ENCODE assay signal across 20 cellular contexts in the genomic region with DNA sequence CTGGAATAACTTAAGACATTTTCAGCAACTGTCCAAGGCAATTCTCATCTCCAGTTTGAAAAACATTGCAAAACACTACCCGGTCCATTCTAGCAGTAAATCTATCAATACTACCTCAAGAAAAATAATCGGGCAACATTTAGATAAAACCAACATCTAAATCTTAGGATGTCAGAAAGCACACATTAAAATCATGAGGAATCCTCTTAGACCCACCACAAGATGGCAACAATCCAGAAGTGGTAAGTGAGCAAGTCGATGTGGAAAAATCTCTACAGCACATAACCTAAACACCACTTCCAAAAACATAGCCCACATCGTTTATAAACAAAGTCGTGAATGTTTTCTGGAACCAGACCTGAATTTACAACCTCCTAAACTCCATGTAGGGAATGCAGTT. TPM values are rescaled to one million over a fixed set of nuclear protein-coding genes. Genes with fewer than 3 reads are reported as not detected.
DNase-seq lines count a peak whose midpoint lies in the region; FAIRE-seq and TF ChIP-seq lines count a peak whose summit lies in the region.
"Had no signal": no experiment of that assay in that cellular context is flagged by ENCODE, and none has a peak within 500 bp of the region (broad histone marks: within the 10 kb centered on the region; RNA-seq: fewer than 3 reads in every experiment).

No MANE protein-coding gene starts in this region.

- POLR2A ChIA-PET in MCF 10A (lab: Yijun Ruan, JAX) = no interaction called here
- POLR2A ChIA-PET in H1 (lab: Charles Lee; ENCODE audit: partially characterized antibody) = interaction anchor here (0.6 kb wide), 1 partner anchor 69 kb away, joined by 3 read pairs; no protein-coding TSS in a partner anchor

- no peaks in the 10 kb centered on the region for H3K36me3 Mint-ChIP-seq in MCF 10A (ENCODE audit: insufficient read depth, unreplicated experiment)
- H3K36me3 Mint-ChIP-seq: natural killer cell had no signal

- H3K9ac ChIP-seq in mammary epithelial cell (ENCODE audit: insufficient read depth, low read length) = no peak overlapping the region
- no peak overlapping the region for H3K9ac ChIP-seq in OCI-LY3 (ENCODE audit: low read length)
- no peak overlapping the region for H3K9ac ChIP-seq in H1 (replicated peaks in 1 of 4; ENCODE audit: extremely low read depth in 1 of 4, low read depth in 3 of 4, low read length in 3 of 4)

- H3K4me2 ChIP-seq in mammary epithelial cell (ENCODE audit: insufficient read depth, low read depth, low read length) (no peak overlapping the region), OCI-LY3 (ENCODE audit: low read length) (peak overlapping the region; percentile 51), H1 (ENCODE audit: insufficient read depth in 1 of 2, low read depth in 2 of 2, low read length in 2 of 2) (no peak overlapping the region)

- dilution Hi-C loops in mammary epithelial cell (cut with HindIII; ENCODE audit: low sequenced_read_pairs) = no loop called here

- H3K56ac ChIP-seq in H1 (replicated peaks; ENCODE audit: insufficient read length, low read depth, low read length) = no peak overlapping the region

- WGBS in mammary epithelial cell (ENCODE audit: low coverage, missing lambda C conversion rate) = 57% methylated on average over 5 of the region's 5 CpGs
- WGBS in H1 (ENCODE audit: extremely low coverage in 1 of 2, insufficient coverage in 1 of 2, insufficient read length in 1 of 2, insufficient replicate concordance in 2 of 2, low coverage in 1 of 2, low lambda C conversion rate in 2 of 2, missing lambda C conversion rate in 1 of 2), 2 experiments = 88% methylated on average over 5 of the region's 5 CpGs; no CpG with 5 or more reads in 1 of the 2 experiments

- no peak overlapping the region for H3K23ac ChIP-seq in H1 (ENCODE audit: insufficient read length)

- H3K4me1 ChIP-seq in mammary epithelial cell (ENCODE audit: insufficient read depth, low read length) (no peaks in the 10 kb centered on the region), OCI-LY3 (ENCODE audit: low read length) (peaks cover 27% of the 10 kb centered on the region), H1 (replicated peaks in 1 of 4; ENCODE audit: control insufficient read depth in 3 of 4, insufficient read depth in 4 of 4, low read length in 3 of 4) (peaks cover 0 to 4% (median 2%) of the 10 kb centered on the region in 4 experiments; a peak in 3 of 7 replicates)

- H3K79me2 ChIP-seq in mammary epithelial cell (ENCODE audit: insufficient read depth, low read length) (no peaks in the 10 kb centered on the region), OCI-LY3 (ENCODE audit: low read length) (no peaks in the 10 kb centered on the region), H1 (ENCODE audit: control insufficient read depth in 1 of 2, insufficient read depth in 2 of 2, low read length in 2 of 2) (peaks cover 0 to 61% of the 10 kb centered on the region in 2 experiments; a peak in 2 of 4 replicates)

- FAIRE-seq in H1 (lab: Jason Lieb, UNC) = peak; percentile 65
- FAIRE-seq: HTR-8/SVneo, small intestine had no signal

- no peak overlapping the region for H2BK120ac ChIP-seq in H1 (replicated peaks; ENCODE audit: low read depth, low read length)

- no peak overlapping the region for H3K4ac ChIP-seq in H1 (replicated peaks; ENCODE audit: insufficient read length, low read depth, low read length)

- H4K20me1 ChIP-seq in mammary epithelial cell (ENCODE audit: insufficient read depth, low read length) (no peaks in the 10 kb centered on the region), OCI-LY3 (ENCODE audit: insufficient read depth, low read length) (no peaks in the 10 kb centered on the region), H1 (replicated peaks in 1 of 2; ENCODE audit: control insufficient read depth in 1 of 2, insufficient read depth in 2 of 2, low read length in 2 of 2) (no peaks in the 10 kb centered on the region)

- H3K18ac ChIP-seq in H1 (ENCODE audit: extremely low read depth, low read length) = no peak overlapping the region

- H3K23me2 ChIP-seq in H1 (ENCODE audit: low read depth, low read length) = peaks cover 3% of the 10 kb centered on the region

- no peak overlapping the region for H3K27ac Mint-ChIP-seq in MCF 10A (ENCODE audit: low read depth, unreplicated experiment)
- H3K27ac Mint-ChIP-seq: natural killer cell had no signal

- no peak overlapping the region for H3K4me3 Mint-ChIP-seq in MCF 10A (ENCODE audit: unreplicated experiment)
- H3K4me3 Mint-ChIP-seq: natural killer cell had no signal

- no peak overlapping the region for H3K14ac ChIP-seq in H1 (ENCODE audit: insufficient read length)

- H2AK5ac ChIP-seq in H1 (ENCODE audit: low read depth, low read length) = no peak overlapping the region

- no peak overlapping the region for H2BK12ac ChIP-seq in H1 (ENCODE audit: low read depth, low read length)

- H3K9me3 ChIP-seq in mammary epithelial cell (replicated peaks; ENCODE audit: insufficient read depth, low read length) (no peaks in the 10 kb centered on the region), OCI-LY3 (ENCODE audit: insufficient read depth, low read length) (no peaks in the 10 kb centered on the region), H1 (ENCODE audit: insufficient read depth in 2 of 2, low read depth in 1 of 2, low read length in 1 of 2) (no peaks in the 10 kb centered on the region)
- H3K9me3 ChIP-seq: tibial artery had no signal

- BruUV-seq in MCF 10A (replicated peaks; lab: Mats Ljungman, UMichigan) (no TSS peak), mammary epithelial cell (replicated peaks; lab: Mats Ljungman, UMichigan) (no TSS peak)

- no peaks in the 10 kb centered on the region for H3K9me3 Mint-ChIP-seq in MCF 10A (ENCODE audit: unreplicated experiment)
- H3K9me3 Mint-ChIP-seq: natural killer cell had no signal

- no peak overlapping the region for H2BK5ac ChIP-seq in H1 (ENCODE audit: low read depth, low read length)

- no peaks in the 10 kb centered on the region for H3K27me3 Mint-ChIP-seq in MCF 10A (ENCODE audit: insufficient read depth, unreplicated experiment)

- H3K4me3 ChIP-seq in mammary epithelial cell (replicated peaks in 1 of 3; ENCODE audit: insufficient read depth in 1 of 3, low read depth in 2 of 3, low read length in 3 of 3) = no peak overlapping the region
- H3K4me3 ChIP-seq in OCI-LY3 (ENCODE audit: low read length) = 0 out of 2 replicates have a peak overlapping the region, but pooled peaks have one; percentile 7
- H3K4me3 ChIP-seq in H1 (ENCODE audit: extremely low read depth in 1 of 4, insufficient read depth in 2 of 4, low read depth in 3 of 4, low read length in 4 of 4) = no peak overlapping the region
- H3K4me3 ChIP-seq: tibial artery had no signal

- no peaks in the 10 kb centered on the region for H3K79me1 ChIP-seq in H1 (ENCODE audit: low read depth, low read length)

- peak; percentile 14 for DNase-seq in MCF 10A (ENCODE audit: unreplicated experiment)
- no peak for DNase-seq in mammary epithelial cell
- DNase-seq in H1 (ENCODE audit: low read depth in 1 of 2, low spot score in 2 of 2) = no peak
- DNase-seq in activated CD4-positive, CD25-positive, alpha-beta regulatory T cell treated with anti-CD3 and anti-CD28 coated beads, Interleukin-2, amount 50 U/mL, for 72 hours = no peak
- no peak for DNase-seq in KG1 (lab: John Stamatoyannopoulos, UW)
- no peak for DNase-seq in amniotic stem cell (lab: John Stamatoyannopoulos, UW)
- no peak for DNase-seq in caudate nucleus (lab: John Stamatoyannopoulos, UW)
- DNase-seq: activated CD4-positive, alpha-beta T cell treated with anti-CD3 and anti-CD28 coated beads for 48 hours; activated gamma-delta T cell treated with Interleukin-2 at 50 U/mL for 16 hours; AML-193; cortex of kidney; foreskin melanocyte; kidney glomerular epithelial cell; natural killer cell; NCI-H2081 treated with DMSO at 0.1 percent for 48 hours; SHP77; small intestine; tibial artery had no signal

- peak in 1 of 2 experiments; percentile 20; a peak in 2 of 4 replicates for TF ChIP-seq RAD21 in H1 (IDR thresholded peaks at IDR 0.05 in 1 of 2, conservative IDR thresholded peaks at IDR 0.05 in 1 of 2; ENCODE audit: low read depth in 2 of 2, low read length in 2 of 2)

- no peak overlapping the region for H4K8ac ChIP-seq in H1 (ENCODE audit: extremely low read depth, insufficient read depth, low read length)

- H3K27ac ChIP-seq in mammary epithelial cell (ENCODE audit: insufficient read depth, low read depth, low read length) (no peak overlapping the region), OCI-LY3 (ENCODE audit: low read length) (no peak overlapping the region), H1 (ENCODE audit: low read depth, low read length) (no peak overlapping the region), caudate nucleus (ENCODE audit: low read depth, low read length) (no peak overlapping the region)
- H3K27ac ChIP-seq: tibial artery had no signal

- TF ChIP-seq POLR2A in H1 (IDR thresholded peaks at IDR 0.05; ENCODE audit: control extremely low read depth in 1 of 2, low read depth in 2 of 2, low read length in 2 of 2) = no peak

- intact Hi-C loops in MCF 10A (cut with micrococcal nuclease) (no loop called here), mammary epithelial cell (cut with micrococcal nuclease) (no loop called here)

- H3K36me3 ChIP-seq in mammary epithelial cell (ENCODE audit: insufficient read depth, low read length) (no peaks in the 10 kb centered on the region), OCI-LY3 (replicated peaks; ENCODE audit: low read depth, low read length) (no peaks in the 10 kb centered on the region), H1 (ENCODE audit: control insufficient read depth in 2 of 4, insufficient read depth in 4 of 4, low read length in 3 of 4) (no peaks in the 10 kb centered on the region)
- H3K36me3 ChIP-seq: tibial artery had no signal

- H2AFZ ChIP-seq in mammary epithelial cell (ENCODE audit: low read depth, low read length) (no peak overlapping the region), OCI-LY3 (ENCODE audit: low read depth, low read length) (no peak overlapping the region), H1 (ENCODE audit: low read length) (no peak overlapping the region)

- H4K91ac ChIP-seq in H1 (replicated peaks; ENCODE audit: insufficient read length, low read length) = no peak overlapping the region

- CTCF ChIA-PET in MCF 10A (lab: Yijun Ruan, JAX) (interaction anchor here (0.6 to 1.1 kb wide), 2 partner anchors 188 to 387 kb away, joined by 3 to 5 read pairs; no protein-coding TSS in a partner anchor), mammary epithelial cell (lab: Charles Lee; ENCODE audit: low non-redundant PET) (no interaction called here), H1 (lab: Charles Lee; ENCODE audit: partially characterized antibody) (interaction anchor here (0.7 to 2.6 kb wide), 6 partner anchors 10 to 363 kb away, joined by 3 to 8 read pairs (median 5); a partner anchor contains a TSS)

- TF ChIP-seq CTCF in MCF 10A (IDR thresholded peaks at IDR 0.05; ENCODE audit: unreplicated experiment) (no peak), mammary epithelial cell (conservative IDR thresholded peaks at IDR 0.05 in 1 of 2, IDR thresholded peaks at IDR 0.05 in 1 of 2; ENCODE audit: extremely low read depth in 1 of 2, insufficient read depth in 1 of 2, low read depth in 1 of 2, low read length in 2 of 2) (no peak), OCI-LY3 (IDR thresholded peaks at IDR 0.05; ENCODE audit: low read depth, low read length) (peak; percentile 48), H1 (IDR thresholded peaks at IDR 0.05; ENCODE audit: control extremely low read depth in 1 of 3, insufficient read depth in 1 of 3, low read depth in 1 of 3, low read length in 3 of 3) (peak in 1 of 3 experiments; percentile 35; a peak in 2 of 4 replicates)

- H2BK15ac ChIP-seq in H1 (ENCODE audit: low read length) = no peak overlapping the region

- no peak overlapping the region for H2BK20ac ChIP-seq in H1 (ENCODE audit: low read length)

- H3K27me3 ChIP-seq in mammary epithelial cell (ENCODE audit: insufficient read depth, low read length) (no peaks in the 10 kb centered on the region), OCI-LY3 (ENCODE audit: low read depth, low read length) (peaks cover 62% of the 10 kb centered on the region), H1 (replicated peaks in 1 of 4; ENCODE audit: control insufficient read depth in 3 of 4, extremely low read depth in 1 of 4, insufficient read depth in 3 of 4, low read length in 3 of 4) (no peaks in the 10 kb centered on the region)

- H4K5ac ChIP-seq in H1 (ENCODE audit: insufficient read length, low read depth, low read length) = no peak overlapping the region

- no peaks in the 10 kb centered on the region for H3K4me1 Mint-ChIP-seq in MCF 10A (ENCODE audit: insufficient read depth, unreplicated experiment)

- in situ Hi-C loops in mammary epithelial cell (cut with MboI; ENCODE audit: low sequenced_read_pairs in 2 of 2) = no loop called here

- TF ChIP-seq EP300 in H1 (IDR thresholded peaks at IDR 0.05; ENCODE audit: borderline replicate concordance in 1 of 2, low read depth in 2 of 2, low read length in 2 of 2) = no peak

RNA-seq across cellular contexts. Expression of a gene that starts 5.7 kb away (rescaled TPM):
- total RNA-seq in MCF 10A (2022) = 0.10 and 0.12 TPM in 2 replicates
- 1 to 10 TPM in 1 of 2 donors, under 1 TPM in 1; 0.28 to 4.3 TPM for total RNA-seq in mammary epithelial cell
- polyA plus RNA-seq in mammary epithelial cell = 0.42 TPM
- polyA minus RNA-seq in mammary epithelial cell = 7.7 TPM
- 17.2 and 17.4 TPM in 2 replicates for total RNA-seq in H1 (2021; fragmentation: NEBNext Ultra II Directional; extraction: Animal tissue kit (Norgen Biotek cat#: 25700))
- polyA plus RNA-seq in H1 (2011; rRNA removed) = 5.0 and 5.8 TPM in 2 replicates
- 9.4 TPM for polyA plus RNA-seq in H1 (2011; cell fraction: cytosol; rRNA removed)
- polyA plus RNA-seq in H1 (2011; cell fraction: nucleus; rRNA removed) = 11.0 TPM
- 6.4 to 11.7 TPM (median 9.4 TPM) in 4 replicates for polyA plus RNA-seq in H1 (2012, experiment 1 of 2)
- 0.70 TPM for polyA plus RNA-seq in H1 (2012, experiment 2 of 2)
- polyA plus RNA-seq in H1 (2013, experiment 1 of 2) = 5.1 TPM
- polyA plus RNA-seq in H1 (2013, experiment 2 of 2) = 5.5 TPM
- polyA minus RNA-seq in H1 (2011; rRNA and poly(A)+ RNA removed) = 41.0 and 52.3 TPM in 2 replicates
- 19.7 TPM for polyA minus RNA-seq in H1 (2011; cell fraction: cytosol; rRNA and poly(A)+ RNA removed)
- polyA minus RNA-seq in H1 (2011; cell fraction: nucleus; rRNA and poly(A)+ RNA removed) = 39.3 TPM
